Comparison of ENCODE assay signal across 15 cellular contexts in the genomic region with DNA sequence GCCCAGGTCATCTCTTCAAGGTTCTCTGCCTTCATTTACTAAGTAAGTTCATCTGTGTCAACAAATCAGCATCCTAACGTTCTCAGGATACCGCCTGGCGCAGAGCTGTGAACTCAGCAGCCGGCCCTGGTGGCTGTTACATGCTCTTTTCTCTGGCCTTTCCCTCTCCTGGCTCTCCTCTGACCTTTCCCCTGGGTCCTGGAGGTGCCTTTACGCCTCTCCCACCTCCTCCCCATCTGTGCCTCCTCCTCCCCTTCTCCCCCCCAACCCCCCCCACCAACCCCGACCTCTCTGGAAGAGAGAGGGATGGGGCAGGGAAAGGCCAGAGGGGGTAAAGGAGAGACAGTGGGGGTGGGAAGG. TPM values are rescaled to one million over a fixed set of nuclear protein-coding genes. Genes with fewer than 3 reads are reported as not detected.
DNase-seq lines count a peak whose midpoint lies in the region; ATAC-seq, FAIRE-seq and TF ChIP-seq lines count a peak whose summit lies in the region.
"Had no signal": no experiment of that assay in that cellular context is flagged by ENCODE, and none has a peak within 500 bp of the region (broad histone marks: within the 10 kb centered on the region; RNA-seq: fewer than 3 reads in every experiment).

No MANE protein-coding gene starts in this region.

- BruUV-seq in HepG2 (replicated peaks; lab: Mats Ljungman, UMichigan) = no TSS peak

- 69% methylated on average over 6 of the region's 6 CpGs for WGBS in HepG2 (ENCODE audit: low lambda C conversion rate)
- 57 to 74% (median 69%) methylated on average over 5 to 6 of the region's 6 CpGs for WGBS in stomach, 5 donors

- no peak for FAIRE-seq in HepG2 (lab: Jason Lieb, UNC)
- FAIRE-seq: urothelium cell line had no signal

- CTCF ChIA-PET in activated CD8-positive, alpha-beta memory T cell treated with anti-CD3 and anti-CD28 coated beads, Interleukin-2, amount 10 ng/mL, durations not matched to agents 7 days and 5 days (lab: Charles Lee) = interaction anchor here (1.0 to 8.3 kb wide), 8 partner anchors 9 to 141 kb away, joined by 3 to 88 read pairs (median 10); partner anchors contain the start of gene COTL1
- CTCF ChIA-PET in HepG2 (lab: Yijun Ruan, JAX; ENCODE audit: low intra/inter-chr PET ratio, low total read pairs) = no interaction called here

- no peak for TF ChIP-seq POLR2A in HepG2 (IDR thresholded peaks at IDR 0.05; ENCODE audit: insufficient read depth in 1 of 2, low read depth in 2 of 2, low read length in 2 of 2)
- no peak for TF ChIP-seq POLR2A in stomach (IDR thresholded peaks at IDR 0.05)

- no peaks in the 10 kb centered on the region for H3K9me3 Mint-ChIP-seq in activated CD8-positive, alpha-beta memory T cell treated with anti-CD3 and anti-CD28 coated beads, Interleukin-2, amount 10 ng/mL, durations not matched to agents 7 days and 5 days (ENCODE audit: low read depth)
- no peaks in the 10 kb centered on the region for H3K9me3 Mint-ChIP-seq in activated T-helper 17 cell treated with anti-CD3 and anti-CD28 coated beads, Interleukin-2, amount 50 U/mL, for 72 hours

- no peaks in the 10 kb centered on the region for H3K9me3 ChIP-seq in HepG2 (ENCODE audit: low read length)
- no peaks in the 10 kb centered on the region for H3K9me3 ChIP-seq in stomach

- H3K27me3 ChIP-seq in HepG2 (ENCODE audit: control insufficient read depth in 1 of 2, insufficient read depth in 2 of 2, low read length in 2 of 2) = no peaks in the 10 kb centered on the region
- H3K27me3 ChIP-seq in stomach = no peaks in the 10 kb centered on the region

- no peak overlapping the region for H3K27ac ChIP-seq in HepG2 (ENCODE audit: extremely low read length, insufficient read depth, low read length)
- H3K27ac ChIP-seq in stomach = peak overlapping the region; percentile 37 to 91 (median 81)

- no peaks in the 10 kb centered on the region for H3K79me2 ChIP-seq in HepG2 (ENCODE audit: insufficient read depth, low read length)

- H3K4me1 ChIP-seq in HepG2 (ENCODE audit: insufficient read depth, low read length) (peaks cover 72% of the 10 kb centered on the region), stomach (peaks cover 69 to 98% (median 95%) of the 10 kb centered on the region in 4 donors)

- H3K4me3 ChIP-seq in HepG2 (replicated peaks in 1 of 3; ENCODE audit: insufficient read depth in 1 of 3, low read depth in 2 of 3, low read length in 3 of 3) (no peak overlapping the region), stomach (no peak overlapping the region)

- in situ Hi-C loops in HepG2 (cut with HindIII; ENCODE audit: extremely low pct_ligation_motif_present, low pct_unique_long_range_greater_than_20kb) = no loop called here

- H3K36me3 ChIP-seq in HepG2 (replicated peaks in 1 of 2; ENCODE audit: control insufficient read depth in 1 of 2, insufficient read depth in 2 of 2, low read length in 2 of 2) (no peaks in the 10 kb centered on the region; a peak in 1 of 5 replicates), stomach (no peaks in the 10 kb centered on the region)

- no peak overlapping the region for H3K9ac ChIP-seq in HepG2 (ENCODE audit: insufficient read depth, low read depth, low read length)

- H3K36me3 Mint-ChIP-seq in activated CD8-positive, alpha-beta memory T cell treated with anti-CD3 and anti-CD28 coated beads, Interleukin-2, amount 10 ng/mL, durations not matched to agents 7 days and 5 days = peaks cover 74% of the 10 kb centered on the region
- peaks cover 45% of the 10 kb centered on the region for H3K36me3 Mint-ChIP-seq in activated T-helper 17 cell treated with anti-CD3 and anti-CD28 coated beads, Interleukin-2, amount 50 U/mL, for 72 hours (ENCODE audit: low read depth)

- H4K20me1 ChIP-seq in HepG2 (ENCODE audit: insufficient read depth, low read length) = no peaks in the 10 kb centered on the region

- peaks cover 91% of the 10 kb centered on the region for H3K4me1 Mint-ChIP-seq in activated CD8-positive, alpha-beta memory T cell treated with anti-CD3 and anti-CD28 coated beads, Interleukin-2, amount 10 ng/mL, durations not matched to agents 7 days and 5 days
- peaks cover 71% of the 10 kb centered on the region for H3K4me1 Mint-ChIP-seq in activated T-helper 17 cell treated with anti-CD3 and anti-CD28 coated beads, Interleukin-2, amount 50 U/mL, for 72 hours

- H3K4me3 Mint-ChIP-seq in activated CD8-positive, alpha-beta memory T cell treated with anti-CD3 and anti-CD28 coated beads, Interleukin-2, amount 10 ng/mL, durations not matched to agents 7 days and 5 days = peak overlapping the region; percentile 55
- peak overlapping the region; percentile 98 for H3K4me3 Mint-ChIP-seq in activated T-helper 17 cell treated with anti-CD3 and anti-CD28 coated beads, Interleukin-2, amount 50 U/mL, for 72 hours

- no peaks in the 10 kb centered on the region for H3K27me3 Mint-ChIP-seq in activated CD8-positive, alpha-beta memory T cell treated with anti-CD3 and anti-CD28 coated beads, Interleukin-2, amount 10 ng/mL, durations not matched to agents 7 days and 5 days
- no peaks in the 10 kb centered on the region for H3K27me3 Mint-ChIP-seq in activated T-helper 17 cell treated with anti-CD3 and anti-CD28 coated beads, Interleukin-2, amount 50 U/mL, for 72 hours
- H3K27me3 Mint-ChIP-seq: progenitor cell of endocrine pancreas had no signal

- no peak for TF ChIP-seq RAD21 in HepG2 (CRISPR knock-in tag; IDR thresholded peaks at IDR 0.05)

- POLR2A ChIA-PET in HepG2 (lab: Yijun Ruan, JAX) = no interaction called here

- H3K27ac Mint-ChIP-seq in activated CD8-positive, alpha-beta memory T cell treated with anti-CD3 and anti-CD28 coated beads, Interleukin-2, amount 10 ng/mL, durations not matched to agents 7 days and 5 days = peak overlapping the region; percentile 97
- H3K27ac Mint-ChIP-seq in activated T-helper 17 cell treated with anti-CD3 and anti-CD28 coated beads, Interleukin-2, amount 50 U/mL, for 72 hours = peak overlapping the region; percentile 96
- H3K27ac Mint-ChIP-seq: progenitor cell of endocrine pancreas had no signal

- intact Hi-C loops in HepG2 (cut with micrococcal nuclease; ENCODE audit: unreplicated experiment) (no loop called here), stomach (cut with DNase I; ENCODE audit: low total_unique reads) (no loop called here)

- TF ChIP-seq CTCF in HepG2 (CRISPR knock-in tag; IDR thresholded peaks at IDR 0.05) (no peak), stomach (IDR thresholded peaks at IDR 0.05) (no peak)

- H2AFZ ChIP-seq in HepG2 (ENCODE audit: low read length) = no peak overlapping the region

- no peak for ATAC-seq in activated CD8-positive, alpha-beta memory T cell treated with anti-CD3 and anti-CD28 coated beads, Interleukin-2, amount 10 ng/mL, durations not matched to agents 7 days and 5 days
- no peak for ATAC-seq in activated T-helper 17 cell treated with anti-CD3 and anti-CD28 coated beads, Interleukin-2, amount 50 U/mL, for 72 hours (replicated peaks)
- ATAC-seq in HepG2 (no peak), GM21515 (IDR thresholded peaks at IDR 0.05; ENCODE audit: unreplicated experiment) (no peak)
- ATAC-seq: HCT116, Right ventricle myocardium inferior had no signal

- no peak for TF ChIP-seq EP300 in HepG2 (IDR thresholded peaks at IDR 0.05; ENCODE audit: low read depth in 2 of 2, low read length in 2 of 2)
- TF ChIP-seq EP300 in HepG2 (CRISPR knock-in tag; IDR thresholded peaks at IDR 0.05; ENCODE audit: borderline replicate concordance) = no peak
- TF ChIP-seq EP300 in stomach (IDR thresholded peaks at IDR 0.05) = no peak

- DNase-seq in activated CD8-positive, alpha-beta memory T cell treated with anti-CD3 and anti-CD28 coated beads, Interleukin-2, amount 10 ng/mL, durations not matched to agents 7 days and 5 days = peak; percentile 51
- no peak for DNase-seq in activated CD8-positive, alpha-beta memory T cell treated with anti-CD3 and anti-CD28 coated beads, Interleukin-2, amount 50 U/mL, for 48 hours
- DNase-seq in HepG2 (ENCODE audit: low spot score) (no peak), stomach (no peak), dedifferentiated amniotic fluid mesenchymal stem cell (ENCODE audit: extremely low spot score) (no peak), NCI-H1092 (lab: John Stamatoyannopoulos, UW) (no peak)
- DNase-seq: GDM1, MM.1S, NCI-H446 treated with DMSO at 0.1 percent for 48 hours had no signal

- no peak overlapping the region for H3K4me2 ChIP-seq in HepG2 (ENCODE audit: low read depth, low read length)

RNA-seq across cellular contexts. Expression of gene COTL1, which starts 19.5 kb away (rescaled TPM):
- total RNA-seq in activated CD8-positive, alpha-beta memory T cell treated with anti-CD3 and anti-CD28 coated beads, Interleukin-2, amount 10 ng/mL, durations not matched to agents 7 days and 5 days = 1,000 to 10,000 TPM; 1,052 to 1,190 TPM
- total RNA-seq in activated T-helper 17 cell treated with anti-CD3 and anti-CD28 coated beads, Interleukin-2, amount 50 U/mL, for 72 hours = 100 to 1,000 TPM; 250 to 505 TPM
- total RNA-seq in HepG2 (2016; rRNA removed; fragmentation: Illumina TruSeq; extraction: Trizol) = 8.6 and 8.7 TPM in 2 replicates
- 5.8 and 8.7 TPM in 2 replicates for total RNA-seq in HepG2 (2016; cell fraction: cytosol; rRNA removed; fragmentation: Illumina TruSeq; extraction: Trizol; ENCODE audit: low read depth)
- 7.3 and 9.2 TPM in 2 replicates for total RNA-seq in HepG2 (2016; cell fraction: insoluble cytoplasmic fraction; rRNA removed; fragmentation: Illumina TruSeq; extraction: Trizol)
- 14.0 and 18.2 TPM in 2 replicates for total RNA-seq in HepG2 (2016; cell fraction: membrane; rRNA removed; fragmentation: Illumina TruSeq; extraction: Trizol)
- 3.7 and 4.3 TPM in 2 replicates for total RNA-seq in HepG2 (2016; cell fraction: nucleus; rRNA removed; fragmentation: Illumina TruSeq; extraction: Trizol)
- 9.7 and 16.9 TPM in 2 replicates for polyA plus RNA-seq in HepG2 (2011; rRNA removed)
- 8.5 and 16.0 TPM in 2 replicates for polyA plus RNA-seq in HepG2 (2011; cell fraction: cytosol; rRNA removed)
- 5.1 and 7.3 TPM in 2 replicates for polyA plus RNA-seq in HepG2 (2011; cell fraction: nucleus; rRNA removed)
- 8.5 and 17.2 TPM in 2 replicates for polyA plus RNA-seq in HepG2 (2012)
- 15.3 and 18.5 TPM in 2 replicates for polyA plus RNA-seq in HepG2 (2016; cell fraction: cytosol; fragmentation: Illumina TruSeq; extraction: Trizol; ENCODE audit: low read depth)
- polyA plus RNA-seq in HepG2 (2016; cell fraction: insoluble cytoplasmic fraction; fragmentation: Illumina TruSeq; extraction: Trizol; ENCODE audit: low read depth) = 17.5 and 21.2 TPM in 2 replicates
- polyA plus RNA-seq in HepG2 (2016; cell fraction: membrane; fragmentation: Illumina TruSeq; extraction: Trizol; ENCODE audit: low read depth) = 23.1 and 28.6 TPM in 2 replicates
- polyA plus RNA-seq in HepG2 (2016; cell fraction: nucleus; fragmentation: Illumina TruSeq; extraction: Trizol; ENCODE audit: insufficient read depth, low read depth) = 10.8 and 11.4 TPM in 2 replicates
- 13.8 and 51.4 TPM in 2 replicates for polyA minus RNA-seq in HepG2 (2011; rRNA and poly(A)+ RNA removed; ENCODE audit: low replicate concordance)
- 3.7 and 9.1 TPM in 2 replicates for polyA minus RNA-seq in HepG2 (2011; cell fraction: cytosol; rRNA and poly(A)+ RNA removed)
- polyA minus RNA-seq in HepG2 (2011; cell fraction: nucleus; rRNA and poly(A)+ RNA removed) = 3.7 and 4.8 TPM in 2 replicates
- total RNA-seq in stomach = 100 to 1,000 TPM in 3 of 5 donors, 10 to 100 TPM in 2; 40.3 to 184 (median 173) TPM
- polyA plus RNA-seq in stomach = 100 to 1,000 TPM in 2 of 3 donors, 10 to 100 TPM in 1; 52.7 to 187 (median 184) TPM

RNA-seq across cellular contexts. Expression of gene KLHL36, which starts 49.9 kb away (rescaled TPM):
- 10 to 100 TPM; 38.5 to 44.9 TPM for total RNA-seq in activated CD8-positive, alpha-beta memory T cell treated with anti-CD3 and anti-CD28 coated beads, Interleukin-2, amount 10 ng/mL, durations not matched to agents 7 days and 5 days
- total RNA-seq in activated T-helper 17 cell treated with anti-CD3 and anti-CD28 coated beads, Interleukin-2, amount 50 U/mL, for 72 hours = 10 to 100 TPM; 52.3 to 65.5 TPM
- total RNA-seq in HepG2 (2016; rRNA removed; fragmentation: Illumina TruSeq; extraction: Trizol) = 23.6 and 24.3 TPM in 2 replicates
- total RNA-seq in HepG2 (2016; cell fraction: cytosol; rRNA removed; fragmentation: Illumina TruSeq; extraction: Trizol; ENCODE audit: low read depth) = 5.2 and 5.7 TPM in 2 replicates
- 19.7 and 25.5 TPM in 2 replicates for total RNA-seq in HepG2 (2016; cell fraction: insoluble cytoplasmic fraction; rRNA removed; fragmentation: Illumina TruSeq; extraction: Trizol)
- 13.6 and 13.8 TPM in 2 replicates for total RNA-seq in HepG2 (2016; cell fraction: membrane; rRNA removed; fragmentation: Illumina TruSeq; extraction: Trizol)
- total RNA-seq in HepG2 (2016; cell fraction: nucleus; rRNA removed; fragmentation: Illumina TruSeq; extraction: Trizol) = 19.3 and 23.7 TPM in 2 replicates
- polyA plus RNA-seq in HepG2 (2011; rRNA removed) = 26.0 and 34.9 TPM in 2 replicates
- 19.5 and 24.5 TPM in 2 replicates for polyA plus RNA-seq in HepG2 (2011; cell fraction: cytosol; rRNA removed)
- polyA plus RNA-seq in HepG2 (2011; cell fraction: nucleus; rRNA removed) = 101 and 113 TPM in 2 replicates
- 13.5 and 16.7 TPM in 2 replicates for polyA plus RNA-seq in HepG2 (2012)
- 3.3 and 4.5 TPM in 2 replicates for polyA plus RNA-seq in HepG2 (2016; cell fraction: cytosol; fragmentation: Illumina TruSeq; extraction: Trizol; ENCODE audit: low read depth)
- 12.0 and 13.5 TPM in 2 replicates for polyA plus RNA-seq in HepG2 (2016; cell fraction: insoluble cytoplasmic fraction; fragmentation: Illumina TruSeq; extraction: Trizol; ENCODE audit: low read depth)
- polyA plus RNA-seq in HepG2 (2016; cell fraction: membrane; fragmentation: Illumina TruSeq; extraction: Trizol; ENCODE audit: low read depth) = 5.3 and 6.0 TPM in 2 replicates
- 30.5 and 31.5 TPM in 2 replicates for polyA plus RNA-seq in HepG2 (2016; cell fraction: nucleus; fragmentation: Illumina TruSeq; extraction: Trizol; ENCODE audit: insufficient read depth, low read depth)
- 18.8 and 92.4 TPM in 2 replicates for polyA minus RNA-seq in HepG2 (2011; rRNA and poly(A)+ RNA removed; ENCODE audit: low replicate concordance)
- 32.9 and 39.6 TPM in 2 replicates for polyA minus RNA-seq in HepG2 (2011; cell fraction: cytosol; rRNA and poly(A)+ RNA removed)
- 40.4 and 48.1 TPM in 2 replicates for polyA minus RNA-seq in HepG2 (2011; cell fraction: nucleus; rRNA and poly(A)+ RNA removed)
- total RNA-seq in stomach = 10 to 100 TPM; 29.5 to 62.4 (median 43.7) TPM
- 10 to 100 TPM; 10.5 to 14.3 (median 13.6) TPM for polyA plus RNA-seq in stomach
